ENCODE assay signal across 25 cellular contexts in genomic region chr9:98541684-98542230, GRCh38.
"Had no signal": no experiment of that assay in that cellular context is flagged by ENCODE, and none has a peak within 500 bp of the region (broad histone marks: within the 10 kb centered on the region; RNA-seq: fewer than 3 reads in every experiment).

No MANE protein-coding gene starts in this region.

- H3K9me3 ChIP-seq: SJCRH30 had no signal

- H3K4me1 ChIP-seq: SJCRH30 had no signal

- H3K27ac ChIP-seq: brain microvascular endothelial cell, cardiac muscle cell, SJCRH30, SK-N-MC had no signal

- H3K36me3 ChIP-seq: brain microvascular endothelial cell, cardiac muscle cell, SJCRH30 had no signal

- DNase-seq: activated CD4-positive, alpha-beta memory T cell treated with anti-CD3 and anti-CD28 coated beads for 36 hours; activated CD4-positive, alpha-beta T cell treated with anti-CD3 and anti-CD28 coated beads, Interleukin-2, amount 50 U/mL, for 1 hour; activated CD8-positive, alpha-beta memory T cell treated with anti-CD3 and anti-CD28 coated beads for 24 hours; activated CD8-positive, alpha-beta memory T cell treated with anti-CD3 and anti-CD28 coated beads, Interleukin-2, amount 10 ng/mL, durations not matched to agents 7 days and 5 days; activated CD8-positive, alpha-beta memory T cell treated with anti-CD3 and anti-CD28 coated beads, Interleukin-2, amount 50 U/mL, for 48 hours; activated effector memory CD4-positive, alpha-beta T cell treated with Interleukin-2 at 50 U/mL for 16 hours; activated naive CD4-positive, alpha-beta T cell treated with anti-CD3 and anti-CD28 coated beads, Interleukin-2, amount 10 ng/mL, durations not matched to agents 7 days and 5 days; activated naive CD8-positive, alpha-beta T cell treated with anti-CD3 and anti-CD28 coated beads, Interleukin-2, amount 50 U/mL, for 24 hours; activated T-cell treated with anti-CD3 and anti-CD28 coated beads, Interleukin-2, amount 50 U/mL, for 48 hours; anterior cingulate cortex; brain microvascular endothelial cell; NCI-H1105; NCI-H1417 treated with DMSO at 0.1 percent for 48 hours; NCI-H187 treated with DMSO at 0.1 percent for 48 hours; NCI-H2081; NCI-H2171 treated with DMSO at 0.1 percent for 48 hours; NCI-H2227 treated with DMSO at 0.1 percent for 48 hours; NCI-H446 treated with DMSO at 0.1 percent for 48 hours; NCI-H524; SHP77; SJCRH30; T1000 had no signal

- H3K4me3 ChIP-seq: cardiac muscle cell, SJCRH30, SK-N-MC had no signal

- H3K27me3 ChIP-seq: brain microvascular endothelial cell, cardiac muscle cell had no signal

- ATAC-seq: activated CD8-positive, alpha-beta memory T cell treated with anti-CD3 and anti-CD28 coated beads, Interleukin-2, amount 10 ng/mL, durations not matched to agents 7 days and 5 days; activated naive CD8-positive, alpha-beta T cell treated with anti-CD3 and anti-CD28 coated beads, Interleukin-2, amount 50 U/mL, for 24 hours; Panc1 had no signal
